ENCODE assay signal across 8 cellular contexts in the genomic region with DNA sequence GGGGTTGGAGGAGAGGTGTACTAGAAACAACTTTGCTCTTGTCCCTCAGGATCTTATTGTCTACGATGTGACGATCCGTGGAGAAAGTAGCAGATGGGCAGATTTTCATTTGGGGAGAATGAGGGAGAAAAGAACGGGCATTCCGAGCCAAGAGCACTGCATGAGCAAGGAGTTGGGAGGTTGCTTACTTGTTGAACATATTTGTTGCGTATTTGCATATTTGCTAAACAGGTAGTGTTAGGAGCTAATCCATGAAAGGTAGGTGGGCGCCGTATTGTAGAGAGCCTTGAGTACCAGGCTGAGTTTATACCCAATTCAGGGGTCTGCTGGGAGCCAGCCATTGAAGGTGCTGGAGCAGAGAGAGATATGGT. TPM values are rescaled to one million over a fixed set of nuclear protein-coding genes. Genes with fewer than 3 reads are reported as not detected.
DNase-seq lines count a peak whose midpoint lies in the region; ATAC-seq and TF ChIP-seq lines count a peak whose summit lies in the region.

No MANE protein-coding gene starts in this region.

- CTCF ChIA-PET in activated CD4-positive, alpha-beta memory T cell treated with anti-CD3 and anti-CD28 coated beads for 36 hours (lab: Charles Lee): interaction anchor here (0.7 to 3.4 kb wide), 15 partner anchors 10 to 495 kb away, joined by 3 to 39 read pairs (median 5); partner anchors contain the start of genes RNF25, STK36 and TTLL4

- H3K36me3 Mint-ChIP-seq in activated CD4-positive, alpha-beta memory T cell treated with anti-CD3 and anti-CD28 coated beads for 36 hours: peaks cover 48% of the 10 kb centered on the region

- ATAC-seq in HG03442 (IDR thresholded peaks at IDR 0.05; ENCODE audit: unreplicated experiment) (no peak), HG03520 (IDR thresholded peaks at IDR 0.05; ENCODE audit: unreplicated experiment) (no peak)

- TF ChIP-seq POLR2A in spleen (IDR thresholded peaks at IDR 0.05): no peak

- H3K9me3 ChIP-seq in HAP-1 (no peaks in the 10 kb centered on the region), spleen (no peaks in the 10 kb centered on the region)

- H3K4me3 Mint-ChIP-seq in activated CD4-positive, alpha-beta memory T cell treated with anti-CD3 and anti-CD28 coated beads for 36 hours: peak overlapping the region; percentile 93

- no peaks in the 10 kb centered on the region for H3K9me3 Mint-ChIP-seq in activated CD4-positive, alpha-beta memory T cell treated with anti-CD3 and anti-CD28 coated beads for 36 hours

- in situ Hi-C loops in HAP-1 (cut with MboI; ENCODE audit: low sequenced_read_pairs): loop anchor here (25.0 kb wide), 1 partner anchor 373 kb away; the partner anchor contains the start of gene TMBIM1

- peak overlapping the region in 7 of 8 donors; percentile 29 to 90 (median 80) for H3K27ac ChIP-seq in spleen

- H3K27me3 ChIP-seq in HAP-1 (ENCODE audit: low read depth) (no peaks in the 10 kb centered on the region), spleen (replicated peaks in 1 of 7) (no peaks in the 10 kb centered on the region)

- peak overlapping the region; percentile 80 for H3K27ac Mint-ChIP-seq in activated CD4-positive, alpha-beta memory T cell treated with anti-CD3 and anti-CD28 coated beads for 36 hours

- 11 to 22% (median 19%) methylated on average over 8 of the region's 8 CpGs for WGBS in spleen, 5 donors

- H3K36me3 ChIP-seq in HAP-1 (replicated peaks): peaks cover 65% of the 10 kb centered on the region
- H3K36me3 ChIP-seq in spleen: peaks cover 3 to 70% (median 50%) of the 10 kb centered on the region in 6 donors

- DNase-seq in HAP-1 (ENCODE audit: low spot score in 2 of 2): no peak
- no peak for DNase-seq in activated CD4-positive, alpha-beta memory T cell treated with anti-CD3 and anti-CD28 coated beads for 36 hours
- peak; percentile 43 for DNase-seq in hepatic stellate cell (ENCODE audit: low spot score)
- no peak for DNase-seq in spleen
- no peak for DNase-seq in stimulated activated CD4-positive, alpha-beta T cell treated with anti-CD3 and anti-CD28 coated beads, Interleukin-2, amount 100 ng/mL, for 24 hours
- no peak for DNase-seq in NCI-H510A (lab: John Stamatoyannopoulos, UW)

- TF ChIP-seq CTCF in spleen (IDR thresholded peaks at IDR 0.05 in 8 of 11, conservative IDR thresholded peaks at IDR 0.05 in 3 of 11): no peak

- peak overlapping the region; percentile 90 for H3K4me3 ChIP-seq in HAP-1
- H3K4me3 ChIP-seq in spleen: peak overlapping the region; percentile 84 to 100 (median 96)

- H3K4me1 Mint-ChIP-seq in activated CD4-positive, alpha-beta memory T cell treated with anti-CD3 and anti-CD28 coated beads for 36 hours (ENCODE audit: low read depth): peaks cover 26% of the 10 kb centered on the region

- H3K4me1 ChIP-seq in HAP-1 (no peaks in the 10 kb centered on the region; the same call in 1 of the 2 replicates), spleen (peaks cover 16 to 49% (median 22%) of the 10 kb centered on the region in 6 donors)

- POLR2A ChIA-PET in activated CD4-positive, alpha-beta memory T cell treated with anti-CD3 and anti-CD28 coated beads for 36 hours (lab: Charles Lee): interaction anchor here (0.5 to 4.0 kb wide), 10 partner anchors 9 to 298 kb away, joined by 3 to 50 read pairs (median 4); partner anchors contain the start of genes RNF25, STK36 and TTLL4

- no peaks in the 10 kb centered on the region for H3K27me3 Mint-ChIP-seq in activated CD4-positive, alpha-beta memory T cell treated with anti-CD3 and anti-CD28 coated beads for 36 hours

- intact Hi-C loops in activated CD4-positive, alpha-beta memory T cell treated with anti-CD3 and anti-CD28 coated beads for 36 hours (cut with micrococcal nuclease): loop anchor here (1.0 to 10.0 kb wide), 9 partner anchors 11 to 619 kb away; partner anchors contain the start of genes CNOT9, DNAJB2, TTLL4 and TUBA4A
- intact Hi-C loops in spleen (cut with DNase I; ENCODE audit: low total_unique reads): loop anchor here (5.0 kb wide), 1 partner anchor 253 kb away; no protein-coding TSS in a partner anchor

RNA-seq across cellular contexts. Expression of gene BCS1L, which starts 0.5 kb away (rescaled TPM):
- 10 to 100 TPM; 57.1 to 64.5 TPM for total RNA-seq in activated CD4-positive, alpha-beta memory T cell treated with anti-CD3 and anti-CD28 coated beads for 36 hours
- total RNA-seq in spleen: 10 to 100 TPM; 16.4 to 39.4 (median 29.5) TPM
- polyA plus RNA-seq in spleen: 10 to 100 TPM; 39.1 to 47.3 (median 40.2) TPM

RNA-seq across cellular contexts. Expression of gene ZNF142, which starts 0.6 kb away (rescaled TPM):
- total RNA-seq in activated CD4-positive, alpha-beta memory T cell treated with anti-CD3 and anti-CD28 coated beads for 36 hours: 10 to 100 TPM; 33.7 to 34.8 TPM
- 10 to 100 TPM; 27.7 to 33.0 (median 31.6) TPM for total RNA-seq in spleen
- polyA plus RNA-seq in spleen: 1 to 10 TPM; 2.9 to 8.0 (median 4.4) TPM

RNA-seq across cellular contexts. Expression of gene RNF25, which starts 11.8 kb away (rescaled TPM):
- 10 to 100 TPM; 15.2 to 15.6 TPM for total RNA-seq in activated CD4-positive, alpha-beta memory T cell treated with anti-CD3 and anti-CD28 coated beads for 36 hours
- total RNA-seq in spleen: 10 to 100 TPM; 15.9 to 25.9 (median 20.8) TPM
- polyA plus RNA-seq in spleen: 10 to 100 TPM; 25.1 to 27.1 (median 26.3) TPM

RNA-seq across cellular contexts. Expression of gene STK36, which starts 11.9 kb away (rescaled TPM):
- total RNA-seq in activated CD4-positive, alpha-beta memory T cell treated with anti-CD3 and anti-CD28 coated beads for 36 hours: 10 to 100 TPM; 15.9 to 19.0 TPM
- 10 to 100 TPM; 18.7 to 46.8 (median 27.9) TPM for total RNA-seq in spleen
- 10 to 100 TPM; 10.7 to 18.6 (median 16.8) TPM for polyA plus RNA-seq in spleen

RNA-seq across cellular contexts. Expression of gene TTLL4, which starts 50.7 kb away (rescaled TPM):
- 10 to 100 TPM; 30.1 to 32.1 TPM for total RNA-seq in activated CD4-positive, alpha-beta memory T cell treated with anti-CD3 and anti-CD28 coated beads for 36 hours
- 10 to 100 TPM; 14.5 to 40.5 (median 28.6) TPM for total RNA-seq in spleen
- polyA plus RNA-seq in spleen: 10 to 100 TPM in 2 of 3 donors, 1 to 10 TPM in 1; 6.2 to 13.7 (median 12.0) TPM
